In genomic region chr3:127037423-127037841, GRCh38 we compare ENCODE assay signal across 2 cellular contexts.
TF ChIP-seq lines count a peak whose summit lies in the region.

No MANE protein-coding gene starts in this region.

TF ChIP-seq in WTC11, 78 proteins besides CTCF, POLR2A, EP300 and RAD21:
- TF ChIP-seq PREB (CRISPR knock-in tag; IDR thresholded peaks at IDR 0.05; ENCODE audit: borderline replicate concordance) (no peak), E2F5 (CRISPR knock-in tag; IDR thresholded peaks at IDR 0.05) (no peak), ZMAT4 (CRISPR knock-in tag; IDR thresholded peaks at IDR 0.05) (no peak), ZNF138 (CRISPR knock-in tag; conservative IDR thresholded peaks at IDR 0.05) (no peak), TEAD1 (CRISPR knock-in tag; IDR thresholded peaks at IDR 0.05) (no peak), STAT6 (CRISPR knock-in tag; conservative IDR thresholded peaks at IDR 0.05; ENCODE audit: low read depth) (no peak), EMX1 (CRISPR knock-in tag; IDR thresholded peaks at IDR 0.05) (no peak)

TF ChIP-seq in HepG2, 621 proteins besides CTCF, POLR2A, EP300 and RAD21:
- TF ChIP-seq RBM22 (optimal IDR thresholded peaks at IDR 0.05; ENCODE audit: low read length) (peak; percentile 26), MEF2D (CRISPR knock-in tag; IDR thresholded peaks at IDR 0.05) (no peak)
